In genomic region chr6:53089948-53090347, GRCh38 we compare ENCODE assay signal across 38 cellular contexts. TPM values are rescaled to one million over a fixed set of nuclear protein-coding genes. Genes with fewer than 3 reads are reported as not detected.
"Had no signal": no experiment of that assay in that cellular context is flagged by ENCODE, and none has a peak within 500 bp of the region (broad histone marks: within the 10 kb centered on the region; RNA-seq: fewer than 3 reads in every experiment).

No MANE protein-coding gene starts in this region.

- H3K9me3 ChIP-seq: adrenal gland, body of pancreas, breast epithelium had no signal

- H3K9me3 Mint-ChIP-seq: activated B cell treated with CpG ODN at 0.5 μM for 24 hours; activated CD4-positive, alpha-beta memory T cell treated with anti-CD3 and anti-CD28 coated beads for 36 hours; activated CD4-positive, alpha-beta T cell treated with anti-CD3 and anti-CD28 coated beads, Interleukin-2, amount 10 ng/mL, durations not matched to agents 24 days and 14 days; activated CD8-positive, alpha-beta T cell treated with anti-CD3 and anti-CD28 coated beads for 36 hours; activated naive CD4-positive, alpha-beta T cell treated with anti-CD3 and anti-CD28 coated beads for 36 hours; activated naive CD4-positive, alpha-beta T cell treated with anti-CD3 and anti-CD28 coated beads, Interleukin-2, amount 50 U/mL, for 72 hours; activated naive CD8-positive, alpha-beta T cell treated with anti-CD3 and anti-CD28 coated beads for 36 hours; activated T-cell treated with anti-CD3 and anti-CD28 coated beads, Interleukin-2, amount 50 U/mL, for 4 hours; activated T-cell treated with anti-CD3 and anti-CD28 coated beads, Interleukin-2, amount 50 U/mL, for 72 hours; activated T-helper 1 cell treated with anti-CD3 and anti-CD28 coated beads, Interleukin-12 subunit alpha, Interleukin-12 subunit beta, Interleukin-2, Interleukin-4 antibody, amounts not matched to agents 30 ng/mL and 10 ng/mL and 1 ng/mL, durations not matched to agents 14 hours and 24 hours and 36 hours; activated T-helper 17 cell treated with anti-CD3 and anti-CD28 coated beads, Interleukin-2, amount 50 U/mL, for 72 hours; T-helper 1 cell treated with Interleukin-12 subunit alpha and Interleukin-12 subunit beta and Interleukin-4 antibody, amounts not matched to agents 30 μg/mL and 1 μg/mL, for 36 hours; T-helper 2 cell treated with Interferon-gamma antibody and Interleukin-4, amounts not matched to agents 5 μg/mL and 100 μg/mL, for 36 hours had no signal

- H3K4me1 ChIP-seq: body of pancreas, breast epithelium had no signal

- H3K4me3 ChIP-seq: adrenal gland, body of pancreas, breast epithelium had no signal

- H3K27ac Mint-ChIP-seq: activated B cell treated with CpG ODN at 0.5 μM for 24 hours; activated CD4-positive, alpha-beta memory T cell treated with anti-CD3 and anti-CD28 coated beads for 36 hours; activated CD4-positive, alpha-beta T cell treated with anti-CD3 and anti-CD28 coated beads, Interleukin-2, amount 10 ng/mL, durations not matched to agents 24 days and 14 days; activated CD8-positive, alpha-beta T cell treated with anti-CD3 and anti-CD28 coated beads for 36 hours; activated naive CD4-positive, alpha-beta T cell treated with anti-CD3 and anti-CD28 coated beads for 36 hours; activated naive CD8-positive, alpha-beta T cell treated with anti-CD3 and anti-CD28 coated beads for 36 hours; activated T-cell treated with anti-CD3 and anti-CD28 coated beads, Interleukin-2, amount 50 U/mL, for 72 hours; activated T-helper 1 cell treated with anti-CD3 and anti-CD28 coated beads, Interleukin-12 subunit alpha, Interleukin-12 subunit beta, Interleukin-2, Interleukin-4 antibody, amounts not matched to agents 30 ng/mL and 10 ng/mL and 1 ng/mL, durations not matched to agents 14 hours and 24 hours and 36 hours; activated T-helper 17 cell treated with anti-CD3 and anti-CD28 coated beads, Interleukin-2, amount 50 U/mL, for 72 hours; T-helper 1 cell treated with Interleukin-12 subunit alpha and Interleukin-12 subunit beta and Interleukin-4 antibody, amounts not matched to agents 30 μg/mL and 1 μg/mL, for 36 hours; T-helper 2 cell treated with Interferon-gamma antibody and Interleukin-4, amounts not matched to agents 5 μg/mL and 100 μg/mL, for 36 hours had no signal

- H3K4me1 Mint-ChIP-seq: activated B cell treated with CpG ODN at 0.5 μM for 24 hours; activated naive CD8-positive, alpha-beta T cell treated with anti-CD3 and anti-CD28 coated beads for 36 hours; activated T-helper 17 cell treated with anti-CD3 and anti-CD28 coated beads, Interleukin-2, amount 50 U/mL, for 72 hours had no signal

- ATAC-seq: activated CD8-positive, alpha-beta T cell treated with anti-CD3 and anti-CD28 coated beads for 36 hours; activated naive CD4-positive, alpha-beta T cell treated with anti-CD3 and anti-CD28 coated beads, Interleukin-2, amount 50 U/mL, for 72 hours; activated T-cell treated with anti-CD3 and anti-CD28 coated beads, Interleukin-2, amount 50 U/mL, for 4 hours; activated T-cell treated with anti-CD3 and anti-CD28 coated beads, Interleukin-2, amount 50 U/mL, for 72 hours; activated T-helper 17 cell treated with anti-CD3 and anti-CD28 coated beads, Interleukin-2, amount 50 U/mL, for 72 hours; body of pancreas had no signal

- DNase-seq: activated B cell treated with CpG ODN at 0.5 μM for 24 hours; activated CD4-positive, alpha-beta memory T cell treated with anti-CD3 and anti-CD28 coated beads for 36 hours; activated CD4-positive, alpha-beta T cell treated with anti-CD3 and anti-CD28 coated beads for 4 hours; activated CD4-positive, alpha-beta T cell treated with anti-CD3 and anti-CD28 coated beads, Interleukin-2, amount 10 ng/mL, durations not matched to agents 24 days and 14 days; activated CD4-positive, alpha-beta T cell treated with anti-CD3 and anti-CD28 coated beads, Interleukin-2, amount 50 U/mL, for 1 hour; activated CD4-positive, alpha-beta T cell treated with anti-CD3 and anti-CD28 coated beads, Interleukin-2, amount 50 U/mL, for 4 hours; activated CD4-positive, CD25-positive, alpha-beta regulatory T cell treated with anti-CD3 and anti-CD28 coated beads, Interleukin-2, amount 50 U/mL, for 72 hours; activated CD8-positive, alpha-beta memory T cell treated with anti-CD3 and anti-CD28 coated beads, Interleukin-2, amount 50 U/mL, for 4 hours; activated CD8-positive, alpha-beta T cell treated with anti-CD3 and anti-CD28 coated beads for 36 hours; activated effector memory CD4-positive, alpha-beta T cell treated with anti-CD3 and anti-CD28 coated beads, Interleukin-2, amount 50 U/mL, for 16 hours; activated gamma-delta T cell treated with Interleukin-2 at 50 U/mL for 16 hours; activated naive CD4-positive, alpha-beta T cell; activated naive CD4-positive, alpha-beta T cell treated with anti-CD3 and anti-CD28 coated beads for 36 hours; activated naive CD4-positive, alpha-beta T cell treated with anti-CD3 and anti-CD28 coated beads, Interleukin-2, amount 50 U/mL, for 16 hours; activated naive CD8-positive, alpha-beta T cell treated with anti-CD3 and anti-CD28 coated beads for 36 hours; activated T-cell treated with anti-CD3 and anti-CD28 coated beads for 4 hours; activated T-cell treated with anti-CD3 and anti-CD28 coated beads, Interleukin-2, amount 50 U/mL, for 1 hour; activated T-cell treated with anti-CD3 and anti-CD28 coated beads, Interleukin-2, amount 50 U/mL, for 4 hours; activated T-cell treated with anti-CD3 and anti-CD28 coated beads, Interleukin-2, amount 50 U/mL, for 72 hours; amniotic stem cell; aorta; body of pancreas; brain microvascular endothelial cell; central memory CD4-positive, alpha-beta T cell; T-helper 1 cell; T-helper 2 cell; T-helper 9 cell had no signal

- H3K27me3 ChIP-seq: adrenal gland, body of pancreas, brain microvascular endothelial cell, breast epithelium had no signal

- H3K27ac ChIP-seq: body of pancreas, brain microvascular endothelial cell, breast epithelium, VCaP had no signal

- FAIRE-seq: astrocyte, TTC549 had no signal

- H3K27me3 Mint-ChIP-seq: activated B cell treated with CpG ODN at 0.5 μM for 24 hours; activated CD4-positive, alpha-beta memory T cell treated with anti-CD3 and anti-CD28 coated beads for 36 hours; activated CD4-positive, alpha-beta T cell treated with anti-CD3 and anti-CD28 coated beads, Interleukin-2, amount 10 ng/mL, durations not matched to agents 24 days and 14 days; activated CD8-positive, alpha-beta T cell treated with anti-CD3 and anti-CD28 coated beads for 36 hours; activated naive CD8-positive, alpha-beta T cell treated with anti-CD3 and anti-CD28 coated beads for 36 hours; activated T-helper 17 cell treated with anti-CD3 and anti-CD28 coated beads, Interleukin-2, amount 50 U/mL, for 72 hours had no signal

- H3K4me3 Mint-ChIP-seq: activated B cell treated with CpG ODN at 0.5 μM for 24 hours; activated CD4-positive, alpha-beta memory T cell treated with anti-CD3 and anti-CD28 coated beads for 36 hours; activated CD4-positive, alpha-beta T cell treated with anti-CD3 and anti-CD28 coated beads, Interleukin-2, amount 10 ng/mL, durations not matched to agents 24 days and 14 days; activated CD8-positive, alpha-beta T cell treated with anti-CD3 and anti-CD28 coated beads for 36 hours; activated naive CD4-positive, alpha-beta T cell treated with anti-CD3 and anti-CD28 coated beads for 36 hours; activated naive CD8-positive, alpha-beta T cell treated with anti-CD3 and anti-CD28 coated beads for 36 hours; activated T-cell treated with anti-CD3 and anti-CD28 coated beads, Interleukin-2, amount 50 U/mL, for 4 hours; activated T-cell treated with anti-CD3 and anti-CD28 coated beads, Interleukin-2, amount 50 U/mL, for 72 hours; activated T-helper 1 cell treated with anti-CD3 and anti-CD28 coated beads, Interleukin-12 subunit alpha, Interleukin-12 subunit beta, Interleukin-2, Interleukin-4 antibody, amounts not matched to agents 30 ng/mL and 10 ng/mL and 1 ng/mL, durations not matched to agents 14 hours and 24 hours and 36 hours; activated T-helper 17 cell treated with anti-CD3 and anti-CD28 coated beads, Interleukin-2, amount 50 U/mL, for 72 hours; T-helper 1 cell treated with Interleukin-12 subunit alpha and Interleukin-12 subunit beta and Interleukin-4 antibody, amounts not matched to agents 30 μg/mL and 1 μg/mL, for 36 hours; T-helper 2 cell treated with Interferon-gamma antibody and Interleukin-4, amounts not matched to agents 5 μg/mL and 100 μg/mL, for 36 hours had no signal

RNA-seq across cellular contexts. Expression of gene GCM1, which starts 58.7 kb away (rescaled TPM):
- total RNA-seq: activated CD4-positive, alpha-beta memory T cell treated with anti-CD3 and anti-CD28 coated beads for 36 hours; activated CD4-positive, alpha-beta T cell treated with anti-CD3 and anti-CD28 coated beads, Interleukin-2, amount 10 ng/mL, durations not matched to agents 24 days and 14 days; activated CD8-positive, alpha-beta T cell treated with anti-CD3 and anti-CD28 coated beads for 36 hours; activated naive CD8-positive, alpha-beta T cell treated with anti-CD3 and anti-CD28 coated beads for 36 hours; activated T-helper 1 cell treated with anti-CD3 and anti-CD28 coated beads, Interleukin-12 subunit alpha, Interleukin-12 subunit beta, Interleukin-2, Interleukin-4 antibody, amounts not matched to agents 30 ng/mL and 10 ng/mL and 1 ng/mL, durations not matched to agents 14 hours and 24 hours and 36 hours; astrocyte; cardiac septum had no signal
- polyA plus RNA-seq: aorta had no signal
